Comparison of ENCODE assay signal across 11 cellular contexts in genomic region chr1:35708952-35709351, GRCh38. TPM values are rescaled to one million over a fixed set of nuclear protein-coding genes. Genes with fewer than 3 reads are reported as not detected.
A peak's percentile ranks its signal among the peaks of the same experiment; 100 is the strongest.
DNase-seq lines count a peak whose midpoint lies in the region; ATAC-seq and TF ChIP-seq lines count a peak whose summit lies in the region.
"Had no signal": no experiment of that assay in that cellular context is flagged by ENCODE, and none has a peak within 500 bp of the region (broad histone marks: within the 10 kb centered on the region; RNA-seq: fewer than 3 reads in every experiment).

No MANE protein-coding gene starts in this region.

- H3K27ac Mint-ChIP-seq in CD8-positive, alpha-beta T cell, result no peak overlapping the region
- H3K27ac Mint-ChIP-seq in HFFc6 (no peak overlapping the region), nephron (peak overlapping the region in 2 of 3 experiments; percentile 55 to 81)
- H3K27ac Mint-ChIP-seq in activated naive CD8-positive, alpha-beta T cell treated with anti-CD3 and anti-CD28 coated beads, Interleukin-2, amount 10 ng/mL, durations not matched to agents 7 days and 5 days, result no peak overlapping the region

- 90 to 100% methylated on average over 1 of the region's 1 CpG for WGBS in transverse colon (ENCODE audit: low coverage in 1 of 2), 2 donors

- no peak overlapping the region for H3K27ac ChIP-seq in CD8-positive, alpha-beta T cell (ENCODE audit: low read depth, low read length)
- H3K27ac ChIP-seq in transverse colon, result no peak overlapping the region
- H3K27ac ChIP-seq: skin epidermis had no signal

- POLR2A ChIA-PET in CD8-positive, alpha-beta T cell (lab: Charles Lee), result no interaction called here
- POLR2A ChIA-PET in activated naive CD8-positive, alpha-beta T cell treated with anti-CD3 and anti-CD28 coated beads, Interleukin-2, amount 10 ng/mL, durations not matched to agents 7 days and 5 days (lab: Charles Lee), result no interaction called here

- H3K4me1 ChIP-seq in CD8-positive, alpha-beta T cell (ENCODE audit: insufficient read depth, low read length), result peaks cover 15% of the 10 kb centered on the region
- H3K4me1 ChIP-seq in transverse colon, result peaks cover 0 to 18% (median 10%) of the 10 kb centered on the region in 4 donors

- H3K36me3 Mint-ChIP-seq in CD8-positive, alpha-beta T cell, result peaks cover 4% of the 10 kb centered on the region
- H3K36me3 Mint-ChIP-seq in HFFc6 (ENCODE audit: low read depth) (0 out of 2 replicates have a peak, but pooled peaks cover 6% of the 10 kb centered on the region), nephron (ENCODE audit: low read depth) (no peaks in the 10 kb centered on the region)
- H3K36me3 Mint-ChIP-seq in activated naive CD8-positive, alpha-beta T cell treated with anti-CD3 and anti-CD28 coated beads, Interleukin-2, amount 10 ng/mL, durations not matched to agents 7 days and 5 days, result peaks cover 3% of the 10 kb centered on the region

- CTCF ChIA-PET in CD8-positive, alpha-beta T cell (lab: Charles Lee), result no interaction called here

- TF ChIP-seq POLR2A in transverse colon (IDR thresholded peaks at IDR 0.05), result no peak

- in situ Hi-C loops in transverse colon (cut with MboI; ENCODE audit: low pct_ligation_motif_present in 1 of 4, low pct_unique_long_range_greater_than_20kb in 1 of 4, low sequenced_read_pairs in 3 of 4), result loop anchor here in 1 of 4 donors (25.0 kb wide), 1 partner anchor 247 kb away; no protein-coding TSS in a partner anchor

- no peaks in the 10 kb centered on the region for H3K9me3 ChIP-seq in CD8-positive, alpha-beta T cell (ENCODE audit: low read length)
- H3K9me3 ChIP-seq in transverse colon, result no peaks in the 10 kb centered on the region
- H3K9me3 ChIP-seq: mucosa of descending colon had no signal

- DNase-seq in CD8-positive, alpha-beta T cell, result no peak
- DNase-seq in HFFc6 (no peak), mucosa of gallbladder (ENCODE audit: low spot score) (no peak), transverse colon (no peak)
- no peak for DNase-seq in activated naive CD8-positive, alpha-beta T cell treated with anti-CD3 and anti-CD28 coated beads, Interleukin-2, amount 10 ng/mL, durations not matched to agents 7 days and 5 days
- DNase-seq: activated CD4-positive, CD25-positive, alpha-beta regulatory T cell treated with anti-CD3 and anti-CD28 coated beads, Interleukin-2, amount 50 U/mL, for 72 hours; activated gamma-delta T cell treated with Interleukin-2 at 50 U/mL for 16 hours; mucosa of descending colon had no signal

- peaks cover 6% of the 10 kb centered on the region for H3K27me3 ChIP-seq in CD8-positive, alpha-beta T cell (ENCODE audit: insufficient read depth, low read length)
- H3K27me3 ChIP-seq in transverse colon, result peaks cover 40% of the 10 kb centered on the region

- peak overlapping the region; percentile 74 for H3K4me3 Mint-ChIP-seq in CD8-positive, alpha-beta T cell
- H3K4me3 Mint-ChIP-seq in HFFc6, result peak overlapping the region; percentile 72
- H3K4me3 Mint-ChIP-seq in activated naive CD8-positive, alpha-beta T cell treated with anti-CD3 and anti-CD28 coated beads, Interleukin-2, amount 10 ng/mL, durations not matched to agents 7 days and 5 days, result peak overlapping the region; percentile 62
- peak overlapping the region; percentile 81 to 89 (median 86) for H3K4me3 Mint-ChIP-seq in nephron

- intact Hi-C loops in CD8-positive, alpha-beta T cell (cut with DNase I, micrococcal nuclease), result no loop called here
- intact Hi-C loops in transverse colon (cut with DNase I; ENCODE audit: low total_unique reads), result no loop called here

- peaks cover 30% of the 10 kb centered on the region for H3K27me3 Mint-ChIP-seq in CD8-positive, alpha-beta T cell (ENCODE audit: low read depth)
- H3K27me3 Mint-ChIP-seq in HFFc6 (ENCODE audit: insufficient read depth) (peaks cover 11% of the 10 kb centered on the region), nephron (ENCODE audit: low read depth) (peaks cover 47% of the 10 kb centered on the region)
- H3K27me3 Mint-ChIP-seq in activated naive CD8-positive, alpha-beta T cell treated with anti-CD3 and anti-CD28 coated beads, Interleukin-2, amount 10 ng/mL, durations not matched to agents 7 days and 5 days, result peaks cover 47% of the 10 kb centered on the region

- no peak for TF ChIP-seq CTCF in CD8-positive, alpha-beta T cell (IDR thresholded peaks at IDR 0.05)
- TF ChIP-seq CTCF in HFFc6 (IDR thresholded peaks at IDR 0.05) (no peak), nephron (IDR thresholded peaks at IDR 0.05; ENCODE audit: unreplicated experiment in 3 of 3) (no peak), transverse colon (IDR thresholded peaks at IDR 0.05) (no peak)

- no peaks in the 10 kb centered on the region for H3K36me3 ChIP-seq in CD8-positive, alpha-beta T cell (ENCODE audit: insufficient read depth, low read length)
- no peaks in the 10 kb centered on the region for H3K36me3 ChIP-seq in transverse colon

- TF ChIP-seq EP300 in transverse colon (IDR thresholded peaks at IDR 0.05; ENCODE audit: low read depth), result no peak

- H3K4me3 ChIP-seq in CD8-positive, alpha-beta T cell (ENCODE audit: low read depth, low read length), result no peak overlapping the region
- H3K4me3 ChIP-seq in transverse colon, result no peak overlapping the region
- H3K4me3 ChIP-seq: mucosa of descending colon had no signal

- peaks cover 20% of the 10 kb centered on the region for H3K4me1 Mint-ChIP-seq in CD8-positive, alpha-beta T cell (ENCODE audit: low read depth)
- H3K4me1 Mint-ChIP-seq in HFFc6 (ENCODE audit: low read depth), result peaks cover 7% of the 10 kb centered on the region; the same call in 1 of the 2 replicates
- peaks cover 15% of the 10 kb centered on the region for H3K4me1 Mint-ChIP-seq in activated naive CD8-positive, alpha-beta T cell treated with anti-CD3 and anti-CD28 coated beads, Interleukin-2, amount 10 ng/mL, durations not matched to agents 7 days and 5 days
- peaks cover 17% of the 10 kb centered on the region for H3K4me1 Mint-ChIP-seq in nephron

- no peaks in the 10 kb centered on the region for H3K9me3 Mint-ChIP-seq in CD8-positive, alpha-beta T cell
- no peaks in the 10 kb centered on the region for H3K9me3 Mint-ChIP-seq in HFFc6
- no peaks in the 10 kb centered on the region for H3K9me3 Mint-ChIP-seq in activated naive CD8-positive, alpha-beta T cell treated with anti-CD3 and anti-CD28 coated beads, Interleukin-2, amount 10 ng/mL, durations not matched to agents 7 days and 5 days
- H3K9me3 Mint-ChIP-seq in nephron, result no peaks in the 10 kb centered on the region

- ATAC-seq in CD8-positive, alpha-beta T cell, result no peak
- no peak for ATAC-seq in activated naive CD8-positive, alpha-beta T cell treated with anti-CD3 and anti-CD28 coated beads, Interleukin-2, amount 10 ng/mL, durations not matched to agents 7 days and 5 days (ENCODE audit: low read depth)
- ATAC-seq in GM18870 (IDR thresholded peaks at IDR 0.05; ENCODE audit: unreplicated experiment), result no peak

RNA-seq across cellular contexts. Expression of gene C1orf216, which starts 9.7 kb away (rescaled TPM):
- 1 to 10 TPM; 2.6 to 3.2 TPM for total RNA-seq in CD8-positive, alpha-beta T cell
- 10 to 100 TPM; 21.0 to 22.4 (median 21.8) TPM for total RNA-seq in HFFc6 (2021; fragmentation: NEBNext Ultra II Directional; extraction: Animal tissue kit (Norgen Biotek cat#: 25700))
- 10 to 100 TPM; 12.3 to 13.7 TPM for total RNA-seq in activated naive CD8-positive, alpha-beta T cell treated with anti-CD3 and anti-CD28 coated beads, Interleukin-2, amount 10 ng/mL, durations not matched to agents 7 days and 5 days
- total RNA-seq in mucosa of gallbladder, result 11.0 TPM
- 1 to 10 TPM; 2.8 to 6.7 (median 4.7) TPM for total RNA-seq in transverse colon

Comparison
In these comparisons a context has a peak if more than half of its experiments do, and no peak if none do; other contexts are left out.
1. H3K27ac Mint-ChIP-seq: peak in nephron (2 of 3); none in CD8-positive, alpha-beta T cell (single experiment), HFFc6 (single experiment) and activated naive CD8-positive, alpha-beta T cell treated with anti-CD3 and anti-CD28 coated beads, Interleukin-2, amount 10 ng/mL, durations not matched to agents 7 days and 5 days (single experiment).
2. Peak in every context shown above with its lines, with median percentiles within 50 percentile points of each other: H3K4me3 Mint-ChIP-seq.